ENCODE assay signal across 8 cellular contexts in the genomic region with DNA sequence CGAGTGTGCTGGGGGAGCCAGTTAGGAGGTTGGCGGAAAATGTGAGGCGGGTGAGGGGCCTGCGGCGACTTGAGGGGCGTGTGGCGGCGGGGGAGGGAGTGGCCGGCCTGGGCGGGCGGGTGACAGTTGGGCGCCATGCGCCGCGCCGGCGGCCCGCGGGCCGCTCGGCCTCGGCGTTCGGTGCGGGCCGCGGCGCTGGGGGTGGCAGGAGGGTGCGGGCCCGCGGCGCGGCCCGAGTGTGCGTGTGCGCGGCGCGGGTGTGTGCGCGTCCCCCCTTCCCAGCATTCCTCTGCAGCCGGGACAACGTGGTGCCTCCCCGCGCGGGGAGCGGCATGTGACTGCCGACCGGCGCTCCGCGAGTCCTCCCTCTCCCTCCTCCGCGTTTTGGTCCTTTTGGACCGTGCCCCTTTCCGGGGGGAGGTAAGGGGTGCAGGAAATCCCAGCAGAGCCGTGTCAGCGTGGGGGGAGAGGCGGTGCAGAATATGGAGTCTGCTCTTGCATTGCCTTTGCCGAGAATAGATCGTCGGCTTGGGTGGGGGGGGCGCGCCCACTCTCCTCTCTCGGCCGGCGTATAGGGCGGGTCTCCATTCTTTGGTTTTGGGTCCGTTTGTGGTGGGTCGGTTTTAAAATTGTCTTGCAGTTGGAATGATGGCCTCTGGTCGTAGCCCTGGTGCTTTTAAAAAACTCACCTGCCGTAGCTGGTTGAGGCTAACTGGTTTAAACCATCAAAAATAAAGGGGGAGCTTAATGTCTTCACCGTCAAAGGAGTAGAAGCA. TPM values are rescaled to one million over a fixed set of nuclear protein-coding genes. Genes with fewer than 3 reads are reported as not detected.
DNase-seq lines count a peak whose midpoint lies in the region; ATAC-seq and TF ChIP-seq lines count a peak whose summit lies in the region.

No MANE protein-coding gene starts in this region.

- peak overlapping the region; percentile 61 for H2AFZ ChIP-seq in mammary epithelial cell (ENCODE audit: low read depth, low read length)

- DNase-seq in AG10803 (ENCODE audit: low read depth) (peak; percentile 49), HL-60 (ENCODE audit: low read depth in 1 of 2, low spot score in 1 of 2) (peak in 1 of 2 experiments; percentile 36), WTC11 (ENCODE audit: low spot score) (peak; percentile 41), mammary epithelial cell (peak; percentile 29), inferior parietal cortex (ENCODE audit: extremely low spot score) (peak; percentile 63), NCI-H1436 treated with DMSO at 0.1 percent for 48 hours (lab: John Stamatoyannopoulos, UW) (no peak)
- DNase-seq in stimulated activated CD4-positive, alpha-beta T cell treated with anti-CD3 and anti-CD28 coated beads, Interleukin-12 subunit alpha, Interleukin-12 subunit beta, amount 100 ng/mL, for 24 hours (ENCODE audit: low read depth in 2 of 2), result peak; percentile 24 to 45

- peak overlapping the region; percentile 92 for H3K9ac ChIP-seq in mammary epithelial cell (ENCODE audit: insufficient read depth, low read length)

- no peaks in the 10 kb centered on the region for H3K27me3 Mint-ChIP-seq in WTC11 (ENCODE audit: low read depth)

- ATAC-seq in WTC11, result no peak
- no peak for ATAC-seq in HG02938 (IDR thresholded peaks at IDR 0.05; ENCODE audit: unreplicated experiment)

- H3K4me3 ChIP-seq in AG10803 (ENCODE audit: low read length), result peak overlapping the region; percentile 91
- peak overlapping the region; percentile 63 for H3K4me3 ChIP-seq in HL-60 (replicated peaks; ENCODE audit: insufficient read depth, low read length)
- peak overlapping the region; percentile 88 to 96 (median 95) for H3K4me3 ChIP-seq in mammary epithelial cell (replicated peaks in 1 of 3; ENCODE audit: insufficient read depth in 1 of 3, low read depth in 2 of 3, low read length in 3 of 3)

- H3K27ac ChIP-seq in HL-60 (replicated peaks) (peak overlapping the region; percentile 98), mammary epithelial cell (ENCODE audit: insufficient read depth, low read depth, low read length) (peak overlapping the region; percentile 83)

- BruUV-seq in mammary epithelial cell (replicated peaks; lab: Mats Ljungman, UMichigan), result no TSS peak

- H3K4me1 Mint-ChIP-seq in WTC11, result peaks cover 61% of the 10 kb centered on the region

- peak overlapping the region; percentile 77 for H3K4me2 ChIP-seq in mammary epithelial cell (ENCODE audit: insufficient read depth, low read depth, low read length)

- POLR2A ChIA-PET in WTC11 (lab: Charles Lee), result interaction anchor here (1.0 to 1.6 kb wide), 2 partner anchors 9 to 45 kb away, joined by 3 to 5 read pairs; no protein-coding TSS in a partner anchor

- H3K36me3 ChIP-seq in mammary epithelial cell (ENCODE audit: insufficient read depth, low read length), result peaks cover 2% of the 10 kb centered on the region

- CTCF ChIA-PET in WTC11 (lab: Charles Lee) (interaction anchor here (0.8 to 2.7 kb wide), 2 partner anchors 107 to 112 kb away, joined by 4 to 11 read pairs; no protein-coding TSS in a partner anchor), mammary epithelial cell (lab: Charles Lee; ENCODE audit: low non-redundant PET) (no interaction called here)

- 5% methylated on average over 14 of the region's 73 CpGs for WGBS in mammary epithelial cell (ENCODE audit: low coverage, missing lambda C conversion rate)

- peaks cover 45% of the 10 kb centered on the region for H3K4me1 ChIP-seq in mammary epithelial cell (ENCODE audit: insufficient read depth, low read length)

- no peaks in the 10 kb centered on the region for H3K9me3 Mint-ChIP-seq in WTC11

- peak overlapping the region; percentile 91 for H3K27ac Mint-ChIP-seq in WTC11

- peaks cover 80% of the 10 kb centered on the region for H3K79me2 ChIP-seq in mammary epithelial cell (ENCODE audit: insufficient read depth, low read length)

- peaks cover 4% of the 10 kb centered on the region for H3K36me3 Mint-ChIP-seq in WTC11

- no peaks in the 10 kb centered on the region for H3K9me3 ChIP-seq in mammary epithelial cell (replicated peaks; ENCODE audit: insufficient read depth, low read length)

- dilution Hi-C loops in mammary epithelial cell (cut with HindIII; ENCODE audit: low sequenced_read_pairs), result no loop called here

- no peaks in the 10 kb centered on the region for H3K27me3 ChIP-seq in HL-60 (ENCODE audit: insufficient read depth, poor library complexity, severe bottlenecking)
- no peaks in the 10 kb centered on the region for H3K27me3 ChIP-seq in mammary epithelial cell (ENCODE audit: insufficient read depth, low read length)

- peak overlapping the region; percentile 93 for H3K4me3 Mint-ChIP-seq in WTC11

- intact Hi-C loops in mammary epithelial cell (cut with micrococcal nuclease), result loop anchor here (2.0 kb wide), 1 partner anchor 106 kb away; no protein-coding TSS in a partner anchor

- in situ Hi-C loops in mammary epithelial cell (cut with MboI; ENCODE audit: low sequenced_read_pairs in 2 of 2), result loop anchor here in 1 of 2 donors (10.0 kb wide), 1 partner anchor 72 kb away; no protein-coding TSS in a partner anchor

- H4K20me1 ChIP-seq in mammary epithelial cell (ENCODE audit: insufficient read depth, low read length), result peaks cover 28% of the 10 kb centered on the region

- no peak for TF ChIP-seq CTCF in AG10803 (conservative IDR thresholded peaks at IDR 0.05; ENCODE audit: low read length)
- no peak for TF ChIP-seq CTCF in HL-60 (IDR thresholded peaks at IDR 0.05; ENCODE audit: insufficient read depth, low read length)
- TF ChIP-seq CTCF in WTC11 (IDR thresholded peaks at IDR 0.05), result no peak
- no peak for TF ChIP-seq CTCF in mammary epithelial cell (conservative IDR thresholded peaks at IDR 0.05 in 1 of 2, IDR thresholded peaks at IDR 0.05 in 1 of 2; ENCODE audit: extremely low read depth in 1 of 2, insufficient read depth in 1 of 2, low read depth in 1 of 2, low read length in 2 of 2)

TF ChIP-seq in WTC11, 78 proteins besides CTCF, POLR2A, EP300 and RAD21 (continues in another document):
- TF ChIP-seq FOXJ3 (CRISPR knock-in tag; IDR thresholded peaks at IDR 0.05; ENCODE audit: borderline replicate concordance) (no peak), ELF4 (CRISPR knock-in tag; IDR thresholded peaks at IDR 0.05; ENCODE audit: low read depth) (no peak), SOX15 (CRISPR knock-in tag; IDR thresholded peaks at IDR 0.05) (no peak), PREB (CRISPR knock-in tag; IDR thresholded peaks at IDR 0.05; ENCODE audit: borderline replicate concordance) (no peak), ZNF263 (CRISPR knock-in tag; IDR thresholded peaks at IDR 0.05; ENCODE audit: low read depth) (peak; percentile 94; the same call in 1 of the 2 replicates), ATF3 (CRISPR knock-in tag; conservative IDR thresholded peaks at IDR 0.05) (no peak), ZNF423 (CRISPR knock-in tag; IDR thresholded peaks at IDR 0.05) (no peak), ZSCAN18 (CRISPR knock-in tag; IDR thresholded peaks at IDR 0.05) (no peak), FOXK1 (CRISPR knock-in tag; IDR thresholded peaks at IDR 0.05) (0 out of 2 replicates have a peak, but pooled peaks have one; percentile 8), NFATC4 (CRISPR knock-in tag; IDR thresholded peaks at IDR 0.05) (no peak; the same call in 1 of the 2 replicates)
- TF ChIP-seq, protein P1, sequence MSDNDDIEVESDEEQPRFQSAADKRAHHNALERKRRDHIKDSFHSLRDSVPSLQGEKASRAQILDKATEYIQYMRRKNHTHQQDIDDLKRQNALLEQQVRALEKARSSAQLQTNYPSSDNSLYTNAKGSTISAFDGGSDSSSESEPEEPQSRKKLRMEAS (CRISPR knock-in tag; IDR thresholded peaks at IDR 0.05), result no peak; the same call in 1 of the 2 replicates

RNA-seq across cellular contexts. Expression of gene LARP1, which starts 1.9 kb away (rescaled TPM):
- total RNA-seq in WTC11 (2021) (360 to 406 TPM (median 378 TPM) in 3 replicates), mammary epithelial cell (100 to 1,000 TPM; 117 to 240 TPM)
- 110 TPM for polyA plus RNA-seq in mammary epithelial cell
- polyA minus RNA-seq in mammary epithelial cell, result 287 TPM
